Comparison of ENCODE assay signal across 31 cellular contexts in the genomic region with DNA sequence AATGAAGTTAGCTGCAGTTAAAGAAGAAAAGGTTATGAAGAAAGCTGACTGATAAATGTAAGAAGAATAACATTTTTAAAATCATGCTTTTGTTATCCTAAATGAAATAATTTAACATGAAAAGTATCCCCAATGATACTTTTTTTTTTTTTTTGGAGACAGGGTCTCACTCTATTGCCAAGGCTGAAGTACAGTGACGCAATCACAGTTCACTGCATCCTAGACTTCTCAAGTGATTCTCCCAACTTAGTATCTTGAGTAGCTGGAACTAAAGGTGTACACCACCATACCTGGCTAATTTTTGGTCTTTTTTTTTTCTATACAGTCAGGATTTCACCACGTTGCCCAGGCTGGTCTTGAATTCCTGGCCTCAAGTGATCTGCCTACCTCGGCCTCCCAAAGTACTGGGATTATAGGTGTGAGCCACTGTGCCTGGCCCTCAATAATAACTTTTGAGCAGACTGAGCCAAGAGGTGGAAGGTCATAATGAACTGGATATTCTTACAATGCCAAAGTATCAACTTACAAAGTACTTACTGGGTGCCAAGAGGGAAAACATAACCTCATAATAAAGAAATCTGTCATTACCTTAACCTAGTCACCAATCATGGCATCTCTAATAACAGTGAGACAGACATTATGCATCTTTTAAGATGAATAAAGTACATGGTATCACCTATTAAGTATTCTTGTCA.
"Had no signal": no experiment of that assay in that cellular context is flagged by ENCODE, and none has a peak within 500 bp of the region (broad histone marks: within the 10 kb centered on the region; RNA-seq: fewer than 3 reads in every experiment).

No MANE protein-coding gene starts in this region.

- DNase-seq: cortex of kidney; effector memory CD8-positive, alpha-beta T cell; erythroblast; esophagus squamous epithelium; foreskin melanocyte; glutamatergic neuron; heart right ventricle; hypothalamus; immature natural killer cell; islet precursor cell; kidney glomerular epithelial cell; left colon; left ventricle myocardium inferior; lower lobe of right lung; naive thymus-derived CD8-positive, alpha-beta T cell; nephron progenitor cell; occipital lobe; ovary; posterior cingulate gyrus; stimulated activated CD4-positive, alpha-beta T cell treated with anti-CD3 and anti-CD28 coated beads, Interleukin-12 subunit alpha, Interleukin-12 subunit beta, amount 100 ng/mL, for 4 hours; stimulated activated CD4-positive, alpha-beta T cell treated with anti-CD3 and anti-CD28 coated beads, Interleukin-1b, Interleukin-23, amount 100 ng/mL, for 48 hours; stimulated activated CD4-positive, alpha-beta T cell treated with anti-CD3 and anti-CD28 coated beads, Interleukin-4, amount 100 ng/mL, for 1 hour; stimulated activated CD8-positive, alpha-beta memory T cell treated with anti-CD3 and anti-CD28 coated beads, Interleukin-4, amount 100 ng/mL, for 48 hours; stimulated activated naive CD4-positive, alpha-beta T cell; stimulated activated naive CD8-positive, alpha-beta T cell treated with anti-CD3 and anti-CD28 coated beads, Interleukin-15, amount 100 ng/mL, for 72 hours; transverse colon; upper lobe of right lung; uterus had no signal

- H3K36me3 ChIP-seq: ovary, uterus had no signal

- H3K4me1 ChIP-seq: esophagus squamous epithelium, heart right ventricle, left ventricle myocardium inferior, lower lobe of right lung, suprapubic skin, transverse colon, upper lobe of right lung, uterus had no signal

- H3K9me3 Mint-ChIP-seq: effector memory CD8-positive, alpha-beta T cell; stimulated activated naive CD8-positive, alpha-beta T cell treated with anti-CD3 and anti-CD28 coated beads, Interleukin-15, amount 100 ng/mL, for 72 hours had no signal

- H3K27ac ChIP-seq: esophagus squamous epithelium, heart right ventricle, left ventricle myocardium inferior, lower lobe of right lung, ovary, suprapubic skin, transverse colon, upper lobe of right lung, uterus had no signal

- H3K4me1 Mint-ChIP-seq: immature natural killer cell had no signal

- H3K4me3 ChIP-seq: esophagus squamous epithelium, heart right ventricle, left ventricle myocardium inferior, lower lobe of right lung, ovary, smooth muscle cell, suprapubic skin, transverse colon, upper lobe of right lung, uterus had no signal

- H3K4me3 Mint-ChIP-seq: effector memory CD8-positive, alpha-beta T cell; immature natural killer cell; naive thymus-derived CD8-positive, alpha-beta T cell; nephron progenitor cell; stimulated activated naive CD8-positive, alpha-beta T cell treated with anti-CD3 and anti-CD28 coated beads, Interleukin-15, amount 100 ng/mL, for 72 hours had no signal

- H3K9me3 ChIP-seq: esophagus squamous epithelium, lower lobe of right lung, ovary, suprapubic skin, transverse colon, upper lobe of right lung, uterus had no signal

- H3K4me2 ChIP-seq: smooth muscle cell had no signal

- H3K27ac Mint-ChIP-seq: effector memory CD8-positive, alpha-beta T cell; immature natural killer cell; naive thymus-derived CD8-positive, alpha-beta T cell; nephron progenitor cell; stimulated activated naive CD8-positive, alpha-beta T cell treated with anti-CD3 and anti-CD28 coated beads, Interleukin-15, amount 100 ng/mL, for 72 hours had no signal

- ATAC-seq: effector memory CD8-positive, alpha-beta T cell; heart right ventricle; left colon; lower lobe of right lung; naive thymus-derived CD8-positive, alpha-beta T cell; sciatic nerve; stimulated activated naive CD8-positive, alpha-beta T cell treated with anti-CD3 and anti-CD28 coated beads, Interleukin-15, amount 100 ng/mL, for 72 hours; upper lobe of right lung had no signal

- H3K27me3 ChIP-seq: esophagus squamous epithelium, heart right ventricle, ovary, suprapubic skin, transverse colon, upper lobe of right lung, uterus had no signal
